17 cellular contexts compared by ENCODE assay signal in genomic region chr10:94407668-94408067, GRCh38. TPM values are rescaled to one million over a fixed set of nuclear protein-coding genes. Genes with fewer than 3 reads are reported as not detected.
A peak's percentile ranks its signal among the peaks of the same experiment; 100 is the strongest.
DNase-seq lines count a peak whose midpoint lies in the region; ATAC-seq, FAIRE-seq and TF ChIP-seq lines count a peak whose summit lies in the region.
"Had no signal": no experiment of that assay in that cellular context is flagged by ENCODE, and none has a peak within 500 bp of the region (broad histone marks: within the 10 kb centered on the region; RNA-seq: fewer than 3 reads in every experiment).

No MANE protein-coding gene starts in this region.

- RAD21 ChIA-PET in GM12878 (lab: Charles Lee; ENCODE audit: unreplicated experiment), result interaction anchor here (1.5 to 3.2 kb wide), 2 partner anchors 36 to 63 kb away, joined by 3 to 14 read pairs; no protein-coding TSS in a partner anchor

- H3K27ac ChIP-seq in HepG2 (ENCODE audit: extremely low read length, insufficient read depth, low read length) (no peak overlapping the region), right lobe of liver (no peak overlapping the region), GM12878 (ENCODE audit: control insufficient read depth, insufficient read depth) (no peak overlapping the region), aorta (ENCODE audit: low read depth in 1 of 2, low read length in 2 of 2) (no peak overlapping the region)
- H3K27ac ChIP-seq: 22Rv1, GM23248 had no signal

- TF ChIP-seq CTCF in HepG2 (CRISPR knock-in tag; IDR thresholded peaks at IDR 0.05), result no peak
- TF ChIP-seq CTCF in right lobe of liver (IDR thresholded peaks at IDR 0.05), result no peak
- no peak for TF ChIP-seq CTCF in GM12878 (IDR thresholded peaks at IDR 0.05 in 2 of 3, conservative IDR thresholded peaks at IDR 0.05 in 1 of 3; ENCODE audit: control insufficient read depth in 2 of 3, extremely low read depth in 1 of 3, insufficient read depth in 1 of 3, low read depth in 3 of 3, low read length in 3 of 3)

- DNase-seq in HepG2 (ENCODE audit: low spot score) (peak; percentile 38), right lobe of liver (no peak), M059J (ENCODE audit: low read depth) (peak; percentile 50), GM12878 (ENCODE audit: low read depth, low spot score) (no peak), aorta (no peak), cortex of kidney (lab: John Stamatoyannopoulos, UW) (no peak)
- DNase-seq: CD8-positive, alpha-beta memory T cell; DMS 273 treated with DMSO at 0.1 percent for 48 hours; DMS79; EL; GF-D8; GM23248; H7 had no signal

- intact Hi-C loops in HepG2 (cut with micrococcal nuclease; ENCODE audit: unreplicated experiment) (no loop called here), right lobe of liver (cut with DNase I) (no loop called here), GM12878 (cut with micrococcal nuclease; ENCODE audit: unreplicated experiment) (no loop called here), aorta (cut with DNase I) (no loop called here)

- H3K4me1 ChIP-seq in HepG2 (ENCODE audit: insufficient read depth, low read length) (peaks cover 56% of the 10 kb centered on the region), right lobe of liver (peaks cover 0 to 14% (median 0%) of the 10 kb centered on the region in 4 donors), GM12878 (ENCODE audit: control insufficient read depth, insufficient read depth, low read length) (no peaks in the 10 kb centered on the region), aorta (ENCODE audit: control insufficient read depth in 1 of 2, insufficient read depth in 2 of 2, low read length in 2 of 2) (peaks cover 2% of the 10 kb centered on the region in 2 donors)

- CTCF ChIA-PET in HepG2 (lab: Yijun Ruan, JAX; ENCODE audit: low intra/inter-chr PET ratio, low total read pairs) (no interaction called here), GM12878 (lab: Yijun Ruan, JAX) (interaction anchor here (0.9 to 3.7 kb wide), 10 partner anchors 10 to 87 kb away, joined by 3 to 15 read pairs (median 3); no protein-coding TSS in a partner anchor)

- BruUV-seq in HepG2 (replicated peaks; lab: Mats Ljungman, UMichigan) (no TSS peak), GM12878 (replicated peaks; lab: Mats Ljungman, UMichigan) (no TSS peak)

- H4K20me1 ChIP-seq in HepG2 (ENCODE audit: insufficient read depth, low read length), result peaks cover 3% of the 10 kb centered on the region; the same call in 1 of the 2 replicates
- H4K20me1 ChIP-seq in GM12878 (ENCODE audit: control insufficient read depth, insufficient read depth), result no peaks in the 10 kb centered on the region

- in situ Hi-C loops in HepG2 (cut with HindIII; ENCODE audit: extremely low pct_ligation_motif_present, low pct_unique_long_range_greater_than_20kb), result no loop called here
- in situ Hi-C loops in GM12878 (cut with MboI), result no loop called here

- H3K27me3 ChIP-seq in HepG2 (ENCODE audit: control insufficient read depth in 1 of 2, insufficient read depth in 2 of 2, low read length in 2 of 2) (no peaks in the 10 kb centered on the region; a peak in 1 of 5 replicates), right lobe of liver (no peaks in the 10 kb centered on the region), GM12878 (replicated peaks in 1 of 2; ENCODE audit: control insufficient read depth in 2 of 2, insufficient read depth in 2 of 2, low read length in 1 of 2) (no peaks in the 10 kb centered on the region), aorta (ENCODE audit: control insufficient read depth in 1 of 2, insufficient read depth in 2 of 2, low read length in 1 of 2) (no peaks in the 10 kb centered on the region)

- H3K4me3 ChIP-seq in HepG2 (replicated peaks in 1 of 3; ENCODE audit: insufficient read depth in 1 of 3, low read depth in 2 of 3, low read length in 3 of 3) (no peak overlapping the region), right lobe of liver (no peak overlapping the region), GM12878 (no peak overlapping the region), aorta (ENCODE audit: low read length in 2 of 2) (no peak overlapping the region)
- H3K4me3 ChIP-seq: GM23248 had no signal

- H3K9ac ChIP-seq in HepG2 (ENCODE audit: insufficient read depth, low read depth, low read length) (no peak overlapping the region), GM12878 (ENCODE audit: control insufficient read depth, insufficient read depth, low read length) (no peak overlapping the region)
- H3K9ac ChIP-seq: GM23248 had no signal

- H3K9me3 ChIP-seq in HepG2 (ENCODE audit: low read length) (no peaks in the 10 kb centered on the region), right lobe of liver (no peaks in the 10 kb centered on the region), GM12878 (replicated peaks; ENCODE audit: control insufficient read depth, insufficient read depth, low read length) (no peaks in the 10 kb centered on the region), aorta (ENCODE audit: control insufficient read depth, low read length) (no peaks in the 10 kb centered on the region)

- H2AFZ ChIP-seq in HepG2 (ENCODE audit: low read length), result no peak overlapping the region
- no peak overlapping the region for H2AFZ ChIP-seq in GM12878 (ENCODE audit: control insufficient read depth, low read depth, low read length)
- H2AFZ ChIP-seq: GM23248 had no signal

- no peak for TF ChIP-seq EP300 in HepG2 (IDR thresholded peaks at IDR 0.05; ENCODE audit: low read depth in 2 of 2, low read length in 2 of 2)
- TF ChIP-seq EP300 in HepG2 (CRISPR knock-in tag; IDR thresholded peaks at IDR 0.05; ENCODE audit: borderline replicate concordance), result no peak
- TF ChIP-seq EP300 in GM12878 (IDR thresholded peaks at IDR 0.05; ENCODE audit: borderline replicate concordance in 1 of 2, control insufficient read depth in 1 of 2, low read depth in 2 of 2, low read length in 2 of 2), result no peak

- POLR2A ChIA-PET in HepG2 (lab: Yijun Ruan, JAX), result no interaction called here
- POLR2A ChIA-PET in GM12878 (lab: Charles Lee), result interaction anchor here (0.5 to 1.2 kb wide), 2 partner anchors 10 to 137 kb away, joined by 3 to 5 read pairs; no protein-coding TSS in a partner anchor

- H3K36me3 ChIP-seq in HepG2 (replicated peaks in 1 of 2; ENCODE audit: control insufficient read depth in 1 of 2, insufficient read depth in 2 of 2, low read length in 2 of 2) (no peaks in the 10 kb centered on the region), right lobe of liver (no peaks in the 10 kb centered on the region), GM12878 (ENCODE audit: control insufficient read depth in 2 of 2, insufficient read depth in 2 of 2, low read length in 1 of 2) (no peaks in the 10 kb centered on the region), aorta (ENCODE audit: control insufficient read depth in 1 of 2, insufficient read depth in 2 of 2, low read length in 1 of 2) (no peaks in the 10 kb centered on the region)

- FAIRE-seq in HepG2 (lab: Jason Lieb, UNC), result peak; percentile 47
- FAIRE-seq in GM12878 (lab: Jason Lieb, UNC), result no peak
- FAIRE-seq: HTR-8/SVneo had no signal

- TF ChIP-seq POLR2A in HepG2 (IDR thresholded peaks at IDR 0.05; ENCODE audit: insufficient read depth in 1 of 2, low read depth in 2 of 2, low read length in 2 of 2) (no peak), right lobe of liver (IDR thresholded peaks at IDR 0.05) (no peak), GM12878 (IDR thresholded peaks at IDR 0.05; ENCODE audit: low read depth, low read length) (no peak)

- 56% methylated on average over 3 of the region's 3 CpGs for WGBS in HepG2 (ENCODE audit: low lambda C conversion rate)
- WGBS in right lobe of liver (ENCODE audit: insufficient coverage, low coverage, low lambda C conversion rate, missing lambda C conversion rate), result 60% methylated on average over 2 of the region's 3 CpGs
- 64% methylated on average over 2 of the region's 3 CpGs for WGBS in GM12878 (ENCODE audit: insufficient coverage, insufficient replicate concordance, low lambda C conversion rate, missing lambda C conversion rate)
- WGBS in aorta, 2 donors, result 86 to 92% methylated on average over 3 of the region's 3 CpGs

- SMC1A ChIA-PET in GM12878 (lab: Charles Lee; ENCODE audit: uncharacterized antibody, unreplicated experiment), result interaction anchor here (0.6 to 3.6 kb wide), 6 partner anchors 11 to 68 kb away, joined by 3 to 17 read pairs (median 4); no protein-coding TSS in a partner anchor

- H3K4me2 ChIP-seq in HepG2 (ENCODE audit: low read depth, low read length), result peak overlapping the region; percentile 18; the same call in 1 of the 2 replicates
- 0 out of 2 replicates have a peak overlapping the region, but pooled peaks have one; percentile 2 for H3K4me2 ChIP-seq in GM12878 (ENCODE audit: control insufficient read depth, insufficient read depth)

- H3K79me2 ChIP-seq in HepG2 (ENCODE audit: insufficient read depth, low read length) (peaks cover 78% of the 10 kb centered on the region), GM12878 (ENCODE audit: control insufficient read depth, insufficient read depth, low read length) (peaks cover 19% of the 10 kb centered on the region)

- TF ChIP-seq RAD21 in HepG2 (CRISPR knock-in tag; IDR thresholded peaks at IDR 0.05), result no peak
- no peak for TF ChIP-seq RAD21 in GM12878 (IDR thresholded peaks at IDR 0.05; ENCODE audit: insufficient read depth, low read depth, low read length)

- ATAC-seq in HepG2, result no peak
- no peak for ATAC-seq in right lobe of liver
- ATAC-seq in GM12878, result no peak
- ATAC-seq in HG02973 (IDR thresholded peaks at IDR 0.05; ENCODE audit: unreplicated experiment), result no peak
- no peak for ATAC-seq in aorta (ENCODE audit: low FRiP score)
- no peak for ATAC-seq in HG03439 (IDR thresholded peaks at IDR 0.05; ENCODE audit: unreplicated experiment)

RNA-seq across cellular contexts. Expression of gene TBC1D12, which starts 5.3 kb away (rescaled TPM):
- total RNA-seq in HepG2 (2016; rRNA removed; fragmentation: Illumina TruSeq; extraction: Trizol) (6.2 and 7.2 TPM in 2 replicates), right lobe of liver (1 to 10 TPM; 3.8 to 5.2 (median 4.9) TPM), GM12878 (2014; rRNA removed) (5.5 and 7.6 TPM in 2 replicates), GM12878 (2014; rRNA removed; fragmentation: Illumina TruSeq; extraction: Trizol) (5.5 and 6.2 TPM in 2 replicates), GM12878 (2021) (4.8 and 5.3 TPM in 2 replicates), aorta (10 to 100 TPM; 10.9 to 20.4 TPM)
- 3.8 TPM in 2 replicates for total RNA-seq in HepG2 (2016; cell fraction: cytosol; rRNA removed; fragmentation: Illumina TruSeq; extraction: Trizol; ENCODE audit: low read depth)
- 6.6 and 7.8 TPM in 2 replicates for total RNA-seq in HepG2 (2016; cell fraction: insoluble cytoplasmic fraction; rRNA removed; fragmentation: Illumina TruSeq; extraction: Trizol)
- total RNA-seq in HepG2 (2016; cell fraction: membrane; rRNA removed; fragmentation: Illumina TruSeq; extraction: Trizol), result 3.5 and 3.7 TPM in 2 replicates
- 7.8 and 8.9 TPM in 2 replicates for total RNA-seq in HepG2 (2016; cell fraction: nucleus; rRNA removed; fragmentation: Illumina TruSeq; extraction: Trizol)
- polyA plus RNA-seq in HepG2 (2011; rRNA removed) (4.7 and 5.7 TPM in 2 replicates), GM12878 (2011; rRNA removed) (7.5 and 11.9 TPM in 2 replicates), GM12878 (2014; fragmentation: Illumina TruSeq; extraction: Trizol) (4.1 and 4.8 TPM in 2 replicates), GM12878 (2014; fragmentation: Nextera tagmentation; extraction: Ambion mirVana) (1 to 10 TPM; 3.3 TPM), GM12878 (2014; rRNA removed) (2.6 and 4.4 TPM in 2 replicates), GM12878 (2016; fragmentation: Nextera tagmentation; extraction: Ambion mirVana) (1 to 10 TPM; 2.9 to 3.5 TPM), aorta (1 to 10 TPM; 4.1 to 6.6 TPM)
- polyA plus RNA-seq in HepG2 (2011; cell fraction: cytosol; rRNA removed), result 1.6 and 2.7 TPM in 2 replicates
- polyA plus RNA-seq in HepG2 (2011; cell fraction: nucleus; rRNA removed), result 4.1 and 4.4 TPM in 2 replicates
- polyA plus RNA-seq in HepG2 (2012), result 4.1 and 5.6 TPM in 2 replicates
- polyA plus RNA-seq in HepG2 (2016; cell fraction: cytosol; fragmentation: Illumina TruSeq; extraction: Trizol; ENCODE audit: low read depth), result 0.58 and 0.60 TPM in 2 replicates
- 5.1 and 6.4 TPM in 2 replicates for polyA plus RNA-seq in HepG2 (2016; cell fraction: insoluble cytoplasmic fraction; fragmentation: Illumina TruSeq; extraction: Trizol; ENCODE audit: low read depth)
- 1.0 TPM in 2 replicates for polyA plus RNA-seq in HepG2 (2016; cell fraction: membrane; fragmentation: Illumina TruSeq; extraction: Trizol; ENCODE audit: low read depth)
- 9.5 and 10.1 TPM in 2 replicates for polyA plus RNA-seq in HepG2 (2016; cell fraction: nucleus; fragmentation: Illumina TruSeq; extraction: Trizol; ENCODE audit: insufficient read depth, low read depth)
- polyA minus RNA-seq in HepG2 (2011; rRNA and poly(A)+ RNA removed; ENCODE audit: low replicate concordance), result 2.9 and 3.1 TPM in 2 replicates
- 3.6 and 4.5 TPM in 2 replicates for polyA minus RNA-seq in HepG2 (2011; cell fraction: cytosol; rRNA and poly(A)+ RNA removed)
- polyA minus RNA-seq in HepG2 (2011; cell fraction: nucleus; rRNA and poly(A)+ RNA removed), result 9.8 and 10.6 TPM in 2 replicates
- 2.3 and 10.7 TPM in 2 replicates for total RNA-seq in M059J (2014; rRNA removed; shearing (Covaris generic))
- total RNA-seq in GM12878 (2013; cell fraction: nucleolus; rRNA removed), result 30.1 and 31.6 TPM in 2 replicates
- 1.4 TPM for polyA plus RNA-seq in GM12878 (2011; ENCODE audit: low read depth)
- polyA plus RNA-seq in GM12878 (2011; cell fraction: cytosol; rRNA removed), result 2.1 and 2.2 TPM in 2 replicates
- 4.6 and 5.6 TPM in 2 replicates for polyA plus RNA-seq in GM12878 (2011; cell fraction: nucleus; rRNA removed)
- 4.1 and 5.2 TPM in 2 replicates for polyA plus RNA-seq in GM12878 (2012)
- polyA minus RNA-seq in GM12878 (2011; rRNA and poly(A)+ RNA removed), result 4.1 and 5.0 TPM in 2 replicates
- polyA minus RNA-seq in GM12878 (2011; cell fraction: cytosol; rRNA and poly(A)+ RNA removed), result 1.3 and 2.5 TPM in 2 replicates
- 3.3 and 6.5 TPM in 2 replicates for polyA minus RNA-seq in GM12878 (2011; cell fraction: nucleus; rRNA and poly(A)+ RNA removed)
- polyA plus RNA-seq: CD8-positive, alpha-beta memory T cell had no signal

RNA-seq across cellular contexts. Expression of gene NOC3L, which starts 44.9 kb away (rescaled TPM):
- total RNA-seq in HepG2 (2016; rRNA removed; fragmentation: Illumina TruSeq; extraction: Trizol) (36.6 and 51.6 TPM in 2 replicates), right lobe of liver (10 to 100 TPM in 1 of 6 experiments, 1 to 10 TPM in 5; 6.2 to 11.2 (median 9.5) TPM), GM12878 (2014; rRNA removed) (37.4 and 47.5 TPM in 2 replicates), GM12878 (2014; rRNA removed; fragmentation: Illumina TruSeq; extraction: Trizol) (51.4 and 55.3 TPM in 2 replicates), GM12878 (2021) (28.1 and 30.0 TPM in 2 replicates), aorta (10 to 100 TPM; 17.0 to 17.6 TPM)
- 3.3 and 5.6 TPM in 2 replicates for total RNA-seq in HepG2 (2016; cell fraction: cytosol; rRNA removed; fragmentation: Illumina TruSeq; extraction: Trizol; ENCODE audit: low read depth)
- 37.9 and 52.0 TPM in 2 replicates for total RNA-seq in HepG2 (2016; cell fraction: insoluble cytoplasmic fraction; rRNA removed; fragmentation: Illumina TruSeq; extraction: Trizol)
- 10.3 and 13.4 TPM in 2 replicates for total RNA-seq in HepG2 (2016; cell fraction: membrane; rRNA removed; fragmentation: Illumina TruSeq; extraction: Trizol)
- total RNA-seq in HepG2 (2016; cell fraction: nucleus; rRNA removed; fragmentation: Illumina TruSeq; extraction: Trizol), result 43.7 and 47.1 TPM in 2 replicates
- polyA plus RNA-seq in HepG2 (2011; rRNA removed) (7.6 and 7.8 TPM in 2 replicates), GM12878 (2011; rRNA removed) (50.1 and 81.7 TPM in 2 replicates), GM12878 (2014; fragmentation: Illumina TruSeq; extraction: Trizol) (42.7 and 51.8 TPM in 2 replicates), GM12878 (2014; fragmentation: Nextera tagmentation; extraction: Ambion mirVana) (10 to 100 TPM; 37.7 to 38.2 TPM), GM12878 (2014; rRNA removed) (23.5 and 27.8 TPM in 2 replicates), GM12878 (2016; fragmentation: Nextera tagmentation; extraction: Ambion mirVana) (10 to 100 TPM; 43.1 to 47.3 TPM), aorta (1 to 10 TPM; 3.6 to 4.4 TPM)
- polyA plus RNA-seq in HepG2 (2011; cell fraction: cytosol; rRNA removed), result 2.6 and 4.6 TPM in 2 replicates
- polyA plus RNA-seq in HepG2 (2011; cell fraction: nucleus; rRNA removed), result 6.8 and 10.5 TPM in 2 replicates
- 11.7 and 12.3 TPM in 2 replicates for polyA plus RNA-seq in HepG2 (2012)
- 0.78 TPM in 2 replicates for polyA plus RNA-seq in HepG2 (2016; cell fraction: cytosol; fragmentation: Illumina TruSeq; extraction: Trizol; ENCODE audit: low read depth)
- 24.0 and 26.8 TPM in 2 replicates for polyA plus RNA-seq in HepG2 (2016; cell fraction: insoluble cytoplasmic fraction; fragmentation: Illumina TruSeq; extraction: Trizol; ENCODE audit: low read depth)
- 3.0 and 3.5 TPM in 2 replicates for polyA plus RNA-seq in HepG2 (2016; cell fraction: membrane; fragmentation: Illumina TruSeq; extraction: Trizol; ENCODE audit: low read depth)
- polyA plus RNA-seq in HepG2 (2016; cell fraction: nucleus; fragmentation: Illumina TruSeq; extraction: Trizol; ENCODE audit: insufficient read depth, low read depth), result 31.8 and 34.0 TPM in 2 replicates
- 7.5 and 18.8 TPM in 2 replicates for polyA minus RNA-seq in HepG2 (2011; rRNA and poly(A)+ RNA removed; ENCODE audit: low replicate concordance)
- polyA minus RNA-seq in HepG2 (2011; cell fraction: cytosol; rRNA and poly(A)+ RNA removed), result 5.9 and 7.6 TPM in 2 replicates
- 42.9 and 44.5 TPM in 2 replicates for polyA minus RNA-seq in HepG2 (2011; cell fraction: nucleus; rRNA and poly(A)+ RNA removed)
- total RNA-seq in M059J (2014; rRNA removed; shearing (Covaris generic)), result 21.8 and 29.6 TPM in 2 replicates
- total RNA-seq in GM12878 (2013; cell fraction: nucleolus; rRNA removed), result 121 and 125 TPM in 2 replicates
- polyA plus RNA-seq in GM12878 (2011; ENCODE audit: low read depth), result 8.7 TPM
- 15.8 and 16.7 TPM in 2 replicates for polyA plus RNA-seq in GM12878 (2011; cell fraction: cytosol; rRNA removed)
- 47.3 and 48.3 TPM in 2 replicates for polyA plus RNA-seq in GM12878 (2011; cell fraction: nucleus; rRNA removed)
- 12.2 and 21.3 TPM in 2 replicates for polyA plus RNA-seq in GM12878 (2012)
- polyA minus RNA-seq in GM12878 (2011; rRNA and poly(A)+ RNA removed), result 36.3 and 50.6 TPM in 2 replicates
- 16.1 and 16.7 TPM in 2 replicates for polyA minus RNA-seq in GM12878 (2011; cell fraction: cytosol; rRNA and poly(A)+ RNA removed)
- 28.5 and 32.4 TPM in 2 replicates for polyA minus RNA-seq in GM12878 (2011; cell fraction: nucleus; rRNA and poly(A)+ RNA removed)

Comparison
In these comparisons a context has a peak if more than half of its experiments do, and no peak if none do; other contexts are left out.
1. DNase-seq: peak in HepG2 (single experiment) and M059J (single experiment); none in right lobe of liver (0 of 3), GM12878 (single experiment), aorta (0 of 2) and cortex of kidney (single experiment).
2. Of the 75 proteins assayed by ChIP-seq in both HepG2 and GM12878: peak only in HepG2: CHD4; only in GM12878: none; in both: none; in neither: 74.